ENCODE assay signal across 18 cellular contexts in genomic region chr11:69575296-69576068, GRCh38.
A peak's percentile ranks its signal among the peaks of the same experiment; 100 is the strongest.
DNase-seq lines count a peak whose midpoint lies in the region; ATAC-seq, FAIRE-seq and TF ChIP-seq lines count a peak whose summit lies in the region.
"Had no signal": no experiment of that assay in that cellular context is flagged by ENCODE, and none has a peak within 500 bp of the region (broad histone marks: within the 10 kb centered on the region; RNA-seq: fewer than 3 reads in every experiment).

No MANE protein-coding gene starts in this region.

- ATAC-seq in HepG2 (peak; percentile 79), right lobe of liver (no peak), aorta (ENCODE audit: low FRiP score) (peak; percentile 7), esophagus mucosa (no peak), GM21825 (IDR thresholded peaks at IDR 0.05; ENCODE audit: unreplicated experiment) (no peak)
- ATAC-seq in stimulated activated effector memory CD8-positive, alpha-beta T cell treated with anti-CD3 and anti-CD28 coated beads, Interleukin-12 subunit alpha, Interleukin-12 subunit beta, amount 100 ng/mL, for 72 hours, result no peak
- ATAC-seq: CD8-positive, alpha-beta T cell had no signal

- DNase-seq in HepG2 (ENCODE audit: low spot score), result no peak
- DNase-seq in right lobe of liver, result no peak
- no peak for DNase-seq in activated T-helper 1 cell treated with anti-CD3 and anti-CD28 coated beads, Interleukin-12 subunit alpha, Interleukin-12 subunit beta, Interleukin-2, Interleukin-4 antibody, amounts not matched to agents 30 ng/mL and 10 ng/mL and 1 ng/mL, durations not matched to agents 14 hours and 24 hours and 36 hours (ENCODE audit: low spot score)
- peak; percentile 61 for DNase-seq in islet precursor cell
- DNase-seq in aorta, result no peak
- DNase-seq in stimulated activated effector memory CD8-positive, alpha-beta T cell treated with anti-CD3 and anti-CD28 coated beads, Interleukin-12 subunit alpha, Interleukin-12 subunit beta, amount 100 ng/mL, for 72 hours (ENCODE audit: low spot score in 2 of 2), result no peak
- DNase-seq: ACHN; CD8-positive, alpha-beta T cell; COR-L47; DND-41; HCEC 1CT; HFFc6 had no signal

- intact Hi-C loops in HepG2 (cut with micrococcal nuclease; ENCODE audit: unreplicated experiment), result loop anchor here (5.0 kb wide), 1 partner anchor 62 kb away; no protein-coding TSS in a partner anchor
- intact Hi-C loops in right lobe of liver (cut with DNase I), result no loop called here
- intact Hi-C loops in activated T-helper 1 cell treated with anti-CD3 and anti-CD28 coated beads, Interleukin-12 subunit alpha, Interleukin-12 subunit beta, Interleukin-2, Interleukin-4 antibody, amounts not matched to agents 30 ng/mL and 10 ng/mL and 1 ng/mL, durations not matched to agents 14 hours and 24 hours and 36 hours (cut with micrococcal nuclease), result no loop called here
- intact Hi-C loops in aorta (cut with DNase I), result no loop called here

- no peaks in the 10 kb centered on the region for H3K9me3 Mint-ChIP-seq in activated T-helper 1 cell treated with anti-CD3 and anti-CD28 coated beads, Interleukin-12 subunit alpha, Interleukin-12 subunit beta, Interleukin-2, Interleukin-4 antibody, amounts not matched to agents 30 ng/mL and 10 ng/mL and 1 ng/mL, durations not matched to agents 14 hours and 24 hours and 36 hours
- no peaks in the 10 kb centered on the region for H3K9me3 Mint-ChIP-seq in stimulated activated effector memory CD8-positive, alpha-beta T cell treated with anti-CD3 and anti-CD28 coated beads, Interleukin-12 subunit alpha, Interleukin-12 subunit beta, amount 100 ng/mL, for 72 hours
- H3K9me3 Mint-ChIP-seq: CD8-positive, alpha-beta T cell; HFFc6 had no signal

- no peak overlapping the region for H3K9ac ChIP-seq in HepG2 (ENCODE audit: insufficient read depth, low read depth, low read length)

- peak overlapping the region; percentile 45 for H3K27ac Mint-ChIP-seq in activated T-helper 1 cell treated with anti-CD3 and anti-CD28 coated beads, Interleukin-12 subunit alpha, Interleukin-12 subunit beta, Interleukin-2, Interleukin-4 antibody, amounts not matched to agents 30 ng/mL and 10 ng/mL and 1 ng/mL, durations not matched to agents 14 hours and 24 hours and 36 hours
- no peak overlapping the region for H3K27ac Mint-ChIP-seq in stimulated activated effector memory CD8-positive, alpha-beta T cell treated with anti-CD3 and anti-CD28 coated beads, Interleukin-12 subunit alpha, Interleukin-12 subunit beta, amount 100 ng/mL, for 72 hours
- H3K27ac Mint-ChIP-seq: B cell; CD8-positive, alpha-beta T cell; HFFc6; IgD-negative memory B cell had no signal

- H3K4me1 Mint-ChIP-seq in activated T-helper 1 cell treated with anti-CD3 and anti-CD28 coated beads, Interleukin-12 subunit alpha, Interleukin-12 subunit beta, Interleukin-2, Interleukin-4 antibody, amounts not matched to agents 30 ng/mL and 10 ng/mL and 1 ng/mL, durations not matched to agents 14 hours and 24 hours and 36 hours (ENCODE audit: low read depth), result no peaks in the 10 kb centered on the region
- no peaks in the 10 kb centered on the region for H3K4me1 Mint-ChIP-seq in stimulated activated effector memory CD8-positive, alpha-beta T cell treated with anti-CD3 and anti-CD28 coated beads, Interleukin-12 subunit alpha, Interleukin-12 subunit beta, amount 100 ng/mL, for 72 hours
- H3K4me1 Mint-ChIP-seq: B cell had no signal

- peaks cover 6 to 42% of the 10 kb centered on the region in 2 experiments; a peak in 4 of 5 replicates for H3K27me3 ChIP-seq in HepG2 (ENCODE audit: control insufficient read depth in 1 of 2, insufficient read depth in 2 of 2, low read length in 2 of 2)
- no peaks in the 10 kb centered on the region for H3K27me3 ChIP-seq in right lobe of liver
- no peaks in the 10 kb centered on the region for H3K27me3 ChIP-seq in aorta (ENCODE audit: control insufficient read depth in 1 of 2, insufficient read depth in 2 of 2, low read length in 1 of 2)

- TF ChIP-seq RAD21 in HepG2 (CRISPR knock-in tag; IDR thresholded peaks at IDR 0.05), result no peak

- POLR2A ChIA-PET in HepG2 (lab: Yijun Ruan, JAX), result no interaction called here

- BruUV-seq in HepG2 (replicated peaks; lab: Mats Ljungman, UMichigan), result no TSS peak

- CTCF ChIA-PET in HepG2 (lab: Yijun Ruan, JAX; ENCODE audit: low intra/inter-chr PET ratio, low total read pairs), result no interaction called here

- no peak for FAIRE-seq in HepG2 (lab: Jason Lieb, UNC)
- FAIRE-seq: GM19239 had no signal

- TF ChIP-seq POLR2A in HepG2 (IDR thresholded peaks at IDR 0.05; ENCODE audit: insufficient read depth in 1 of 2, low read depth in 2 of 2, low read length in 2 of 2) (no peak), right lobe of liver (IDR thresholded peaks at IDR 0.05) (no peak)

- WGBS in HepG2 (ENCODE audit: low lambda C conversion rate), result 10% methylated on average over 8 of the region's 14 CpGs
- WGBS in right lobe of liver (ENCODE audit: insufficient coverage, low coverage, low lambda C conversion rate, missing lambda C conversion rate), result 51% methylated on average over 8 of the region's 14 CpGs
- 90 to 92% methylated on average over 14 of the region's 14 CpGs for WGBS in aorta, 2 donors

- H3K36me3 ChIP-seq in HepG2 (replicated peaks in 1 of 2; ENCODE audit: control insufficient read depth in 1 of 2, insufficient read depth in 2 of 2, low read length in 2 of 2) (no peaks in the 10 kb centered on the region), right lobe of liver (no peaks in the 10 kb centered on the region), aorta (ENCODE audit: control insufficient read depth in 1 of 2, insufficient read depth in 2 of 2, low read length in 1 of 2) (no peaks in the 10 kb centered on the region)

- H3K4me3 ChIP-seq in HepG2 (replicated peaks in 1 of 3; ENCODE audit: insufficient read depth in 1 of 3, low read depth in 2 of 3, low read length in 3 of 3) (peak overlapping the region in 1 of 3 experiments; percentile 17; a peak in 2 of 6 replicates), right lobe of liver (no peak overlapping the region), aorta (ENCODE audit: low read length in 2 of 2) (no peak overlapping the region)

- H3K79me2 ChIP-seq in HepG2 (ENCODE audit: insufficient read depth, low read length), result no peaks in the 10 kb centered on the region

- TF ChIP-seq CTCF in HepG2 (CRISPR knock-in tag; IDR thresholded peaks at IDR 0.05) (no peak), right lobe of liver (IDR thresholded peaks at IDR 0.05) (no peak)

- H3K9me3 ChIP-seq in HepG2 (ENCODE audit: low read length) (no peaks in the 10 kb centered on the region), right lobe of liver (no peaks in the 10 kb centered on the region), aorta (ENCODE audit: control insufficient read depth, low read length) (no peaks in the 10 kb centered on the region)

- no peaks in the 10 kb centered on the region for H3K36me3 Mint-ChIP-seq in activated T-helper 1 cell treated with anti-CD3 and anti-CD28 coated beads, Interleukin-12 subunit alpha, Interleukin-12 subunit beta, Interleukin-2, Interleukin-4 antibody, amounts not matched to agents 30 ng/mL and 10 ng/mL and 1 ng/mL, durations not matched to agents 14 hours and 24 hours and 36 hours (ENCODE audit: low read depth)
- H3K36me3 Mint-ChIP-seq in stimulated activated effector memory CD8-positive, alpha-beta T cell treated with anti-CD3 and anti-CD28 coated beads, Interleukin-12 subunit alpha, Interleukin-12 subunit beta, amount 100 ng/mL, for 72 hours, result no peaks in the 10 kb centered on the region
- H3K36me3 Mint-ChIP-seq: CD14-positive monocyte; CD8-positive, alpha-beta T cell; IgD-negative memory B cell had no signal

- H3K27ac ChIP-seq in HepG2 (ENCODE audit: extremely low read length, insufficient read depth, low read length), result no peak overlapping the region
- no peak overlapping the region for H3K27ac ChIP-seq in right lobe of liver
- H3K27ac ChIP-seq in aorta (ENCODE audit: low read depth in 1 of 2, low read length in 2 of 2), result no peak overlapping the region

- H3K4me2 ChIP-seq in HepG2 (ENCODE audit: low read depth, low read length), result peak overlapping the region; percentile 59

- no peaks in the 10 kb centered on the region for H4K20me1 ChIP-seq in HepG2 (ENCODE audit: insufficient read depth, low read length)

- H3K4me1 ChIP-seq in HepG2 (ENCODE audit: insufficient read depth, low read length) (peaks cover 40% of the 10 kb centered on the region), right lobe of liver (no peaks in the 10 kb centered on the region), aorta (ENCODE audit: control insufficient read depth in 1 of 2, insufficient read depth in 2 of 2, low read length in 2 of 2) (no peaks in the 10 kb centered on the region)

- peaks cover 15% of the 10 kb centered on the region for H3K27me3 Mint-ChIP-seq in activated T-helper 1 cell treated with anti-CD3 and anti-CD28 coated beads, Interleukin-12 subunit alpha, Interleukin-12 subunit beta, Interleukin-2, Interleukin-4 antibody, amounts not matched to agents 30 ng/mL and 10 ng/mL and 1 ng/mL, durations not matched to agents 14 hours and 24 hours and 36 hours (ENCODE audit: insufficient read depth)

- no peak overlapping the region for H3K4me3 Mint-ChIP-seq in activated T-helper 1 cell treated with anti-CD3 and anti-CD28 coated beads, Interleukin-12 subunit alpha, Interleukin-12 subunit beta, Interleukin-2, Interleukin-4 antibody, amounts not matched to agents 30 ng/mL and 10 ng/mL and 1 ng/mL, durations not matched to agents 14 hours and 24 hours and 36 hours
- no peak overlapping the region for H3K4me3 Mint-ChIP-seq in stimulated activated effector memory CD8-positive, alpha-beta T cell treated with anti-CD3 and anti-CD28 coated beads, Interleukin-12 subunit alpha, Interleukin-12 subunit beta, amount 100 ng/mL, for 72 hours
- H3K4me3 Mint-ChIP-seq: B cell; CD8-positive, alpha-beta T cell; HFFc6 had no signal

- in situ Hi-C loops in HepG2 (cut with HindIII; ENCODE audit: extremely low pct_ligation_motif_present, low pct_unique_long_range_greater_than_20kb), result no loop called here

- no peak overlapping the region for H2AFZ ChIP-seq in HepG2 (ENCODE audit: low read length)

- TF ChIP-seq EP300 in HepG2 (IDR thresholded peaks at IDR 0.05; ENCODE audit: low read depth in 2 of 2, low read length in 2 of 2), result no peak
- TF ChIP-seq EP300 in HepG2 (CRISPR knock-in tag; IDR thresholded peaks at IDR 0.05; ENCODE audit: borderline replicate concordance), result no peak

Comparison
In these comparisons a context has a peak if more than half of its experiments do, and no peak if none do; other contexts are left out.
1. ATAC-seq: peak in HepG2 (single experiment) and aorta (single experiment); none in right lobe of liver (0 of 4), esophagus mucosa (single experiment), stimulated activated effector memory CD8-positive, alpha-beta T cell treated with anti-CD3 and anti-CD28 coated beads, Interleukin-12 subunit alpha, Interleukin-12 subunit beta, amount 100 ng/mL, for 72 hours (single experiment) and GM21825 (single experiment).